11 cellular contexts compared by ENCODE assay signal in the genomic region with DNA sequence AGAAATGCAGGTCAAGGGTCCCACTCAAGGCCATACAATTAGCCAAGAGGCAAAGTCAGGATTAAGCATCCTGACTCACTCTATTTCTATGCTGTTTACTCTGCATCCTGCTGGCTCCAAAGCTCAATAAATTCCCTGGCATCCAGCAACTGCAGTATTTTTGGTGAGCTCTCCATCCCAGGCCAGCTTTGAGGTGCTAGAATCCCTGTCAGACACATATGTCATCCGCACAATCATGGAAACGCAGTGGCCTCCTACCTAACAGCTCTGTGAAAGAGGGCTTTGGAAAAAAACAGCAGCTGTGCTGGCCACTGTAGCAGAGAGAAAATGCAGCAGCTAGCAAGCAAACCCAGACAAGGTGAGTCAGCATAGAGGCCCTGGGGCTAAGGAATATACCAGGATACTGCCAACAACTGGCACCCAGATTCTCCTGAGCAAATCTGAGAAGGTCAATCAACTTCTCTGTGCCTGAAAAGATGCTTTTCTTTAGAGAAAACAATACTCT. TPM values are rescaled to one million over a fixed set of nuclear protein-coding genes. Genes with fewer than 3 reads are reported as not detected.
A peak's percentile ranks its signal among the peaks of the same experiment; 100 is the strongest.
DNase-seq lines count a peak whose midpoint lies in the region; ATAC-seq and TF ChIP-seq lines count a peak whose summit lies in the region.
"Had no signal": no experiment of that assay in that cellular context is flagged by ENCODE, and none has a peak within 500 bp of the region (broad histone marks: within the 10 kb centered on the region; RNA-seq: fewer than 3 reads in every experiment).

No MANE protein-coding gene starts in this region.

- H3K36me3 Mint-ChIP-seq in GM23338 (ENCODE audit: low read depth), result no peaks in the 10 kb centered on the region; the same call in 2 of the 3 replicates
- H3K36me3 Mint-ChIP-seq: activated naive CD8-positive, alpha-beta T cell treated with anti-CD3 and anti-CD28 coated beads, Interleukin-2, amount 10 ng/mL, durations not matched to agents 7 days and 5 days had no signal

- no peaks in the 10 kb centered on the region for H3F3A ChIP-seq in GM23338 (replicated peaks; ENCODE audit: low read depth)

- no peaks in the 10 kb centered on the region for H3K79me2 ChIP-seq in GM23338 (replicated peaks; ENCODE audit: insufficient read depth)

- peaks cover 8% of the 10 kb centered on the region for H3K4me1 ChIP-seq in GM23338 (ENCODE audit: insufficient read depth)
- no peaks in the 10 kb centered on the region for H3K4me1 ChIP-seq in tibial artery
- H3K4me1 ChIP-seq: sigmoid colon had no signal

- H3K9me2 ChIP-seq in GM23338 (ENCODE audit: insufficient read depth), result no peaks in the 10 kb centered on the region

- TF ChIP-seq CTCF in GM23338 (conservative IDR thresholded peaks at IDR 0.05; ENCODE audit: low read depth in 2 of 2) (no peak), epithelial cell of esophagus (IDR thresholded peaks at IDR 0.05; ENCODE audit: insufficient read depth, low read depth, low read length, missing control alignments) (no peak), tibial artery (IDR thresholded peaks at IDR 0.05) (no peak), GM20000 (IDR thresholded peaks at IDR 0.05; ENCODE audit: extremely low read depth, missing control alignments) (no peak)

- no peaks in the 10 kb centered on the region for H3K27me3 ChIP-seq in GM23338 (ENCODE audit: insufficient read depth)
- no peaks in the 10 kb centered on the region for H3K27me3 ChIP-seq in tibial artery
- H3K27me3 ChIP-seq: sigmoid colon had no signal

- intact Hi-C loops in posterior cingulate gyrus (cut with DNase I) (loop anchor here (5.0 to 10.0 kb wide), 2 partner anchors 122 to 476 kb away; a partner anchor contains a TSS), tibial artery (cut with DNase I; ENCODE audit: low total_unique reads) (loop anchor here (5.0 kb wide), 1 partner anchor 116 kb away; no protein-coding TSS in a partner anchor)

- H3K4me2 ChIP-seq in GM23338, result no peak overlapping the region

- H3K9me3 Mint-ChIP-seq in GM23338, result peaks cover 16% of the 10 kb centered on the region; the same call in 2 of the 3 replicates
- H3K9me3 Mint-ChIP-seq: activated naive CD8-positive, alpha-beta T cell treated with anti-CD3 and anti-CD28 coated beads, Interleukin-2, amount 10 ng/mL, durations not matched to agents 7 days and 5 days had no signal

- H3K36me3 ChIP-seq in GM23338 (ENCODE audit: insufficient read depth) (no peaks in the 10 kb centered on the region), tibial artery (no peaks in the 10 kb centered on the region)
- H3K36me3 ChIP-seq: sigmoid colon had no signal

- peak overlapping the region; percentile 43; the same call in 1 of the 2 replicates for H2AFZ ChIP-seq in GM23338

- H3K9me3 ChIP-seq in tibial artery, result no peaks in the 10 kb centered on the region
- H3K9me3 ChIP-seq: sigmoid colon had no signal

- H3K27ac ChIP-seq in GM23338 (ENCODE audit: low read depth), result no peak overlapping the region
- H3K27ac ChIP-seq in tibial artery, result no peak overlapping the region
- H3K27ac ChIP-seq: sigmoid colon had no signal

- ATAC-seq in GM23338, result no peak
- no peak for ATAC-seq in activated CD4-positive, CD25-positive, alpha-beta regulatory T cell treated with anti-CD3 and anti-CD28 coated beads, Interleukin-2, amount 50 U/mL, for 24 hours

- H3K27ac Mint-ChIP-seq in GM23338, result 0 out of 2 replicates have a peak overlapping the region, but pooled peaks have one; percentile 38
- H3K27ac Mint-ChIP-seq: activated naive CD8-positive, alpha-beta T cell treated with anti-CD3 and anti-CD28 coated beads, Interleukin-2, amount 10 ng/mL, durations not matched to agents 7 days and 5 days had no signal

- DNase-seq in GM23338 (ENCODE audit: low spot score) (no peak), RPMI7951 (ENCODE audit: low read depth) (peak; percentile 99), epithelial cell of esophagus (ENCODE audit: low read depth) (peak; percentile 89), posterior cingulate gyrus (peak in 8 of 10 donors; percentile 44 to 92 (median 66)), tibial artery (no peak), T-helper 2 cell (no peak), GM20000 (ENCODE audit: low spot score) (no peak)
- DNase-seq: activated CD4-positive, alpha-beta T cell treated with anti-CD3 and anti-CD28 coated beads, Interleukin-2, amount 50 U/mL, for 48 hours; activated naive CD8-positive, alpha-beta T cell treated with anti-CD3 and anti-CD28 coated beads, Interleukin-2, amount 10 ng/mL, durations not matched to agents 7 days and 5 days; sigmoid colon had no signal

- peaks cover 11% of the 10 kb centered on the region for H3K4me1 Mint-ChIP-seq in GM23338
- H3K4me1 Mint-ChIP-seq: activated naive CD8-positive, alpha-beta T cell treated with anti-CD3 and anti-CD28 coated beads, Interleukin-2, amount 10 ng/mL, durations not matched to agents 7 days and 5 days had no signal

- H3K4me3 Mint-ChIP-seq in GM23338, result no peak overlapping the region
- H3K4me3 Mint-ChIP-seq: activated naive CD8-positive, alpha-beta T cell treated with anti-CD3 and anti-CD28 coated beads, Interleukin-2, amount 10 ng/mL, durations not matched to agents 7 days and 5 days had no signal

- H3K27me3 Mint-ChIP-seq in GM23338 (ENCODE audit: insufficient read depth, low read depth, poor library complexity), result peaks cover 3% of the 10 kb centered on the region

- no peaks in the 10 kb centered on the region for H4K20me1 ChIP-seq in GM23338 (replicated peaks; ENCODE audit: insufficient read depth)

- H3K4me3 ChIP-seq in GM23338 (no peak overlapping the region), epithelial cell of esophagus (ENCODE audit: low read length) (no peak overlapping the region), tibial artery (no peak overlapping the region)
- H3K4me3 ChIP-seq: sigmoid colon had no signal

TF ChIP-seq in GM23338, 12 proteins besides CTCF, POLR2A, EP300 and RAD21 (continues in another document):
- no peak for TF ChIP-seq NANOG (IDR thresholded peaks at IDR 0.05; ENCODE audit: borderline replicate concordance)
- TF ChIP-seq, protein P1, sequence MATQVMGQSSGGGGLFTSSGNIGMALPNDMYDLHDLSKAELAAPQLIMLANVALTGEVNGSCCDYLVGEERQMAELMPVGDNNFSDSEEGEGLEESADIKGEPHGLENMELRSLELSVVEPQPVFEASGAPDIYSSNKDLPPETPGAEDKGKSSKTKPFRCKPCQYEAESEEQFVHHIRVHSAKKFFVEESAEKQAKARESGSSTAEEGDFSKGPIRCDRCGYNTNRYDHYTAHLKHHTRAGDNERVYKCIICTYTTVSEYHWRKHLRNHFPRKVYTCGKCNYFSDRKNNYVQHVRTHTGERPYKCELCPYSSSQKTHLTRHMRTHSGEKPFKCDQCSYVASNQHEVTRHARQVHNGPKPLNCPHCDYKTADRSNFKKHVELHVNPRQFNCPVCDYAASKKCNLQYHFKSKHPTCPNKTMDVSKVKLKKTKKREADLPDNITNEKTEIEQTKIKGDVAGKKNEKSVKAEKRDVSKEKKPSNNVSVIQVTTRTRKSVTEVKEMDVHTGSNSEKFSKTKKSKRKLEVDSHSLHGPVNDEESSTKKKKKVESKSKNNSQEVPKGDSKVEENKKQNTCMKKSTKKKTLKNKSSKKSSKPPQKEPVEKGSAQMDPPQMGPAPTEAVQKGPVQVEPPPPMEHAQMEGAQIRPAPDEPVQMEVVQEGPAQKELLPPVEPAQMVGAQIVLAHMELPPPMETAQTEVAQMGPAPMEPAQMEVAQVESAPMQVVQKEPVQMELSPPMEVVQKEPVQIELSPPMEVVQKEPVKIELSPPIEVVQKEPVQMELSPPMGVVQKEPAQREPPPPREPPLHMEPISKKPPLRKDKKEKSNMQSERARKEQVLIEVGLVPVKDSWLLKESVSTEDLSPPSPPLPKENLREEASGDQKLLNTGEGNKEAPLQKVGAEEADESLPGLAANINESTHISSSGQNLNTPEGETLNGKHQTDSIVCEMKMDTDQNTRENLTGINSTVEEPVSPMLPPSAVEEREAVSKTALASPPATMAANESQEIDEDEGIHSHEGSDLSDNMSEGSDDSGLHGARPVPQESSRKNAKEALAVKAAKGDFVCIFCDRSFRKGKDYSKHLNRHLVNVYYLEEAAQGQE (IDR thresholded peaks at IDR 0.05; ENCODE audit: unreplicated experiment), result no peak
- TF ChIP-seq POLR2AphosphoS5 (IDR thresholded peaks at IDR 0.05; ENCODE audit: low read depth), result no peak
- TF ChIP-seq, protein P2, sequence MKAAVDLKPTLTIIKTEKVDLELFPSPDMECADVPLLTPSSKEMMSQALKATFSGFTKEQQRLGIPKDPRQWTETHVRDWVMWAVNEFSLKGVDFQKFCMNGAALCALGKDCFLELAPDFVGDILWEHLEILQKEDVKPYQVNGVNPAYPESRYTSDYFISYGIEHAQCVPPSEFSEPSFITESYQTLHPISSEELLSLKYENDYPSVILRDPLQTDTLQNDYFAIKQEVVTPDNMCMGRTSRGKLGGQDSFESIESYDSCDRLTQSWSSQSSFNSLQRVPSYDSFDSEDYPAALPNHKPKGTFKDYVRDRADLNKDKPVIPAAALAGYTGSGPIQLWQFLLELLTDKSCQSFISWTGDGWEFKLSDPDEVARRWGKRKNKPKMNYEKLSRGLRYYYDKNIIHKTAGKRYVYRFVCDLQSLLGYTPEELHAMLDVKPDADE (IDR thresholded peaks at IDR 0.05), result no peak
- no peak for TF ChIP-seq EZH2 (IDR thresholded peaks at IDR 0.05; ENCODE audit: low read depth, unreplicated experiment)
- TF ChIP-seq CREB1 (CRISPR knock-in tag; IDR thresholded peaks at IDR 0.05; ENCODE audit: low read depth), result no peak
- TF ChIP-seq ZNF331 (CRISPR knock-in tag; IDR thresholded peaks at IDR 0.05; ENCODE audit: low read depth), result no peak
- no peak for TF ChIP-seq EZH2phosphoT487 (IDR thresholded peaks at IDR 0.05; ENCODE audit: unreplicated experiment)
- no peak for TF ChIP-seq STAT1 (IDR thresholded peaks at IDR 0.05; ENCODE audit: unreplicated experiment)
- TF ChIP-seq ZNF114 (CRISPR knock-in tag; IDR thresholded peaks at IDR 0.05), result no peak
- TF ChIP-seq JUNB (IDR thresholded peaks at IDR 0.05; ENCODE audit: unreplicated experiment), result no peak

RNA-seq across cellular contexts. Expression of a gene that starts 58.4 kb away (rescaled TPM):
- 8.8 and 9.7 TPM in 2 replicates for total RNA-seq in GM23338 (2014; rRNA removed; shearing (Covaris generic))
- 4.6 and 4.7 TPM in 2 replicates for polyA plus RNA-seq in GM23338 (2016; fragmentation: Nextera tagmentation; extraction: Ambion mirVana)
- total RNA-seq in RPMI7951 (2014; rRNA removed; shearing (Covaris generic)), result 9.7 and 11.4 TPM in 2 replicates

Comparison
In these comparisons a context has a peak if more than half of its experiments do, and no peak if none do; other contexts are left out.
1. DNase-seq: peak in RPMI7951 (single experiment), epithelial cell of esophagus (single experiment) and posterior cingulate gyrus (8 of 10); none in GM23338 (single experiment), tibial artery (0 of 2), T-helper 2 cell (0 of 5) and GM20000 (single experiment).